Comparison of ENCODE assay signal across 1 cellular context in genomic region chr2:43312751-43313641, GRCh38.
TF ChIP-seq lines count a peak whose summit lies in the region.

No MANE protein-coding gene starts in this region.

TF ChIP-seq in WTC11, 78 proteins besides CTCF, POLR2A, EP300 and RAD21 (continued from another document):
- TF ChIP-seq ZNF138 (CRISPR knock-in tag; conservative IDR thresholded peaks at IDR 0.05) (no peak), NR3C1 (CRISPR knock-in tag; conservative IDR thresholded peaks at IDR 0.05; ENCODE audit: low read depth) (no peak), ZBTB43 (CRISPR knock-in tag; IDR thresholded peaks at IDR 0.05) (no peak), AFF4 (CRISPR knock-in tag; IDR thresholded peaks at IDR 0.05; ENCODE audit: borderline replicate concordance) (no peak), JAZF1 (CRISPR knock-in tag; IDR thresholded peaks at IDR 0.05) (no peak), HMGXB4 (CRISPR knock-in tag; IDR thresholded peaks at IDR 0.05) (no peak), RORB (CRISPR knock-in tag; IDR thresholded peaks at IDR 0.05) (no peak), PRRX2 (CRISPR knock-in tag; IDR thresholded peaks at IDR 0.05) (no peak), SP1 (CRISPR knock-in tag; conservative IDR thresholded peaks at IDR 0.05) (no peak), NFYB (CRISPR knock-in tag; conservative IDR thresholded peaks at IDR 0.05; ENCODE audit: low read depth) (no peak)
